In the genomic region with DNA sequence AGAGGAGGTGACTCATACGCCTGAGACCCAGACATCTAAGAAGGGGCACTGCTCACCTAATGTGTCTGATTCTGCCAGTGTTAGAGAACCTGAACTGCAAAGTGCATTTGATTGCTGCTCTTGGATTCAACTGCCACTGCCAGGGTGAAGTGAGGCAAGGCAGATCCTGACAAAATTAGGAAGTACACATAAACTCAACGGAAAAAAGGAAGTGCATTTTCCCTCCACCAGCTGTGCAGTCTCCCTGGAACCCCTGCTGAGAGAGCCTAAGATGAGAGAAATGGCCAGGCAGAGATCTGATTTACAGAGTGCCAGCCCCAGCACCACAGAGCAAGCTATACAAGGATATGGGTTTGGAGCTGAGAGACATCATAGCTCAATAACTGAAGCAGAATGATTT, we compare ENCODE assay signal across 1 cellular context.
TF ChIP-seq lines count a peak whose summit lies in the region.

No MANE protein-coding gene starts in this region.

TF ChIP-seq in GM23338, 12 proteins besides CTCF, POLR2A, EP300 and RAD21 (continued from another document):
- TF ChIP-seq CREB1 (CRISPR knock-in tag; IDR thresholded peaks at IDR 0.05; ENCODE audit: low read depth) (no peak), ZNF114 (CRISPR knock-in tag; IDR thresholded peaks at IDR 0.05) (no peak), POLR2AphosphoS5 (IDR thresholded peaks at IDR 0.05; ENCODE audit: low read depth) (no peak), NANOG (IDR thresholded peaks at IDR 0.05; ENCODE audit: borderline replicate concordance) (no peak), JUNB (IDR thresholded peaks at IDR 0.05; ENCODE audit: unreplicated experiment) (no peak), EZH2phosphoT487 (IDR thresholded peaks at IDR 0.05; ENCODE audit: unreplicated experiment) (no peak)
- TF ChIP-seq, protein P1, sequence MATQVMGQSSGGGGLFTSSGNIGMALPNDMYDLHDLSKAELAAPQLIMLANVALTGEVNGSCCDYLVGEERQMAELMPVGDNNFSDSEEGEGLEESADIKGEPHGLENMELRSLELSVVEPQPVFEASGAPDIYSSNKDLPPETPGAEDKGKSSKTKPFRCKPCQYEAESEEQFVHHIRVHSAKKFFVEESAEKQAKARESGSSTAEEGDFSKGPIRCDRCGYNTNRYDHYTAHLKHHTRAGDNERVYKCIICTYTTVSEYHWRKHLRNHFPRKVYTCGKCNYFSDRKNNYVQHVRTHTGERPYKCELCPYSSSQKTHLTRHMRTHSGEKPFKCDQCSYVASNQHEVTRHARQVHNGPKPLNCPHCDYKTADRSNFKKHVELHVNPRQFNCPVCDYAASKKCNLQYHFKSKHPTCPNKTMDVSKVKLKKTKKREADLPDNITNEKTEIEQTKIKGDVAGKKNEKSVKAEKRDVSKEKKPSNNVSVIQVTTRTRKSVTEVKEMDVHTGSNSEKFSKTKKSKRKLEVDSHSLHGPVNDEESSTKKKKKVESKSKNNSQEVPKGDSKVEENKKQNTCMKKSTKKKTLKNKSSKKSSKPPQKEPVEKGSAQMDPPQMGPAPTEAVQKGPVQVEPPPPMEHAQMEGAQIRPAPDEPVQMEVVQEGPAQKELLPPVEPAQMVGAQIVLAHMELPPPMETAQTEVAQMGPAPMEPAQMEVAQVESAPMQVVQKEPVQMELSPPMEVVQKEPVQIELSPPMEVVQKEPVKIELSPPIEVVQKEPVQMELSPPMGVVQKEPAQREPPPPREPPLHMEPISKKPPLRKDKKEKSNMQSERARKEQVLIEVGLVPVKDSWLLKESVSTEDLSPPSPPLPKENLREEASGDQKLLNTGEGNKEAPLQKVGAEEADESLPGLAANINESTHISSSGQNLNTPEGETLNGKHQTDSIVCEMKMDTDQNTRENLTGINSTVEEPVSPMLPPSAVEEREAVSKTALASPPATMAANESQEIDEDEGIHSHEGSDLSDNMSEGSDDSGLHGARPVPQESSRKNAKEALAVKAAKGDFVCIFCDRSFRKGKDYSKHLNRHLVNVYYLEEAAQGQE (IDR thresholded peaks at IDR 0.05; ENCODE audit: unreplicated experiment): no peak
- TF ChIP-seq, protein P2, sequence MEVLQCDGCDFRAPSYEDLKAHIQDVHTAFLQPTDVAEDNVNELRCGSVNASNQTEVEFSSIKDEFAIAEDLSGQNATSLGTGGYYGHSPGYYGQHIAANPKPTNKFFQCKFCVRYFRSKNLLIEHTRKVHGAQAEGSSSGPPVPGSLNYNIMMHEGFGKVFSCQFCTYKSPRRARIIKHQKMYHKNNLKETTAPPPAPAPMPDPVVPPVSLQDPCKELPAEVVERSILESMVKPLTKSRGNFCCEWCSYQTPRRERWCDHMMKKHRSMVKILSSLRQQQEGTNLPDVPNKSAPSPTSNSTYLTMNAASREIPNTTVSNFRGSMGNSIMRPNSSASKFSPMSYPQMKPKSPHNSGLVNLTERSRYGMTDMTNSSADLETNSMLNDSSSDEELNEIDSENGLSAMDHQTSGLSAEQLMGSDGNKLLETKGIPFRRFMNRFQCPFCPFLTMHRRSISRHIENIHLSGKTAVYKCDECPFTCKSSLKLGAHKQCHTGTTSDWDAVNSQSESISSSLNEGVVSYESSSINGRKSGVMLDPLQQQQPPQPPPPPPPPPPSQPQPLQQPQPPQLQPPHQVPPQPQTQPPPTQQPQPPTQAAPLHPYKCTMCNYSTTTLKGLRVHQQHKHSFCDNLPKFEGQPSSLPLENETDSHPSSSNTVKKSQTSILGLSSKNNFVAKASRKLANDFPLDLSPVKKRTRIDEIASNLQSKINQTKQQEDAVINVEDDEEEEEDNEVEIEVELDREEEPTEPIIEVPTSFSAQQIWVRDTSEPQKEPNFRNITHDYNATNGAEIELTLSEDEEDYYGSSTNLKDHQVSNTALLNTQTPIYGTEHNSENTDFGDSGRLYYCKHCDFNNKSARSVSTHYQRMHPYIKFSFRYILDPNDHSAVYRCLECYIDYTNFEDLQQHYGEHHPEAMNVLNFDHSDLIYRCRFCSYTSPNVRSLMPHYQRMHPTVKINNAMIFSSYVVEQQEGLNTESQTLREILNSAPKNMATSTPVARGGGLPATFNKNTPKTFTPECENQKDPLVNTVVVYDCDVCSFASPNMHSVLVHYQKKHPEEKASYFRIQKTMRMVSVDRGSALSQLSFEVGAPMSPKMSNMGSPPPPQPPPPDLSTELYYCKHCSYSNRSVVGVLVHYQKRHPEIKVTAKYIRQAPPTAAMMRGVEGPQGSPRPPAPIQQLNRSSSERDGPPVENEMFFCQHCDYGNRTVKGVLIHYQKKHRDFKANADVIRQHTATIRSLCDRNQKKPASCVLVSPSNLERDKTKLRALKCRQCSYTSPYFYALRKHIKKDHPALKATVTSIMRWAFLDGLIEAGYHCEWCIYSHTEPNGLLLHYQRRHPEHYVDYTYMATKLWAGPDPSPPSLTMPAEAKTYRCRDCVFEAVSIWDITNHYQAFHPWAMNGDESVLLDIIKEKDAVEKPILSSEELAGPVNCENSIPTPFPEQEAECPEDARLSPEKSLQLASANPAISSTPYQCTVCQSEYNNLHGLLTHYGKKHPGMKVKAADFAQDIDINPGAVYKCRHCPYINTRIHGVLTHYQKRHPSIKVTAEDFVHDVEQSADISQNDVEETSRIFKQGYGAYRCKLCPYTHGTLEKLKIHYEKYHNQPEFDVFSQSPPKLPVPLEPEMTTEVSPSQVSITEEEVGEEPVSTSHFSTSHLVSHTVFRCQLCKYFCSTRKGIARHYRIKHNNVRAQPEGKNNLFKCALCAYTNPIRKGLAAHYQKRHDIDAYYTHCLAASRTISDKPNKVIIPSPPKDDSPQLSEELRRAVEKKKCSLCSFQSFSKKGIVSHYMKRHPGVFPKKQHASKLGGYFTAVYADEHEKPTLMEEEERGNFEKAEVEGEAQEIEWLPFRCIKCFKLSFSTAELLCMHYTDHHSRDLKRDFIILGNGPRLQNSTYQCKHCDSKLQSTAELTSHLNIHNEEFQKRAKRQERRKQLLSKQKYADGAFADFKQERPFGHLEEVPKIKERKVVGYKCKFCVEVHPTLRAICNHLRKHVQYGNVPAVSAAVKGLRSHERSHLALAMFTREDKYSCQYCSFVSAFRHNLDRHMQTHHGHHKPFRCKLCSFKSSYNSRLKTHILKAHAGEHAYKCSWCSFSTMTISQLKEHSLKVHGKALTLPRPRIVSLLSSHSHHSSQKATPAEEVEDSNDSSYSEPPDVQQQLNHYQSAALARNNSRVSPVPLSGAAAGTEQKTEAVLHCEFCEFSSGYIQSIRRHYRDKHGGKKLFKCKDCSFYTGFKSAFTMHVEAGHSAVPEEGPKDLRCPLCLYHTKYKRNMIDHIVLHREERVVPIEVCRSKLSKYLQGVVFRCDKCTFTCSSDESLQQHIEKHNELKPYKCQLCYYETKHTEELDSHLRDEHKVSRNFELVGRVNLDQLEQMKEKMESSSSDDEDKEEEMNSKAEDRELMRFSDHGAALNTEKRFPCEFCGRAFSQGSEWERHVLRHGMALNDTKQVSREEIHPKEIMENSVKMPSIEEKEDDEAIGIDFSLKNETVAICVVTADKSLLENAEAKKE (CRISPR knock-in tag; IDR thresholded peaks at IDR 0.05): no peak
